In the genomic region with DNA sequence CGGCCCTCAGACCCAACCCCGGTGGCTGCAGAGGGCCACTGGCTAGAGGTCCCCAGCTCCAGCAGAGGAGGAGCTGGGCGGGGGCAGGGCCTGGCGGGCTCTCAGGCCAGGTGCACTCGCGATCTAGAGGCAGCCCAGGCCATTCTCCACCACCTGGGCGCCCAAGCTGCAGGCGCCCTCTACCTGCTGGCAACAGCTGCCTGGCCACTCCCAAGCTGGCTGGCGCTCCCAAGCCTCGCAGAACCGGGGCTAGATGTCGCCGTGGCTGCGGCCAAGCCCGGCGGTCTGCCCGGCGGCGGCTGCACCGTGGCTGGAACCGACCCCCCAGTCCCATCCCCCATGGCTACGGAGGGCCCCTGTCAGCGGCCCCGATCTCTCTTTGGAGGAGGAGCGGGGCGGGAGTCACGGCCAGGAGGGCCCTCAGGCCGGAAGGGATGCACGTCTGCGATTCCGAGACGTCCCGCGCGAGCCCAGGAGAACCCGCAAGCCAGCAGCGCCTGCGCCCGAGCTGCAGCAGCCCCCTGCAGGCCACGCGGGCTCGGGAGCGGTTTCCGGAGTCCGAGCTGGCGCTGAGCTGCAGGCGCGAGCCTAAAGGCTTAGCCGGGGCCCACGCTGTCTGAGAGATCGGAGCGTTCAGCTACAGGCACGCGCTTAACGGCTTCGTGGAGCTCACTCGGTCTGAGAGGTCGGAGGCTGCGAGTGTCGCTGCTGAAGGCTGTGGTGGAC, we compare ENCODE assay signal across 8 cellular contexts. TPM values are rescaled to one million over a fixed set of nuclear protein-coding genes. Genes with fewer than 3 reads are reported as not detected.
A peak's percentile ranks its signal among the peaks of the same experiment; 100 is the strongest.
DNase-seq lines count a peak whose midpoint lies in the region; ATAC-seq and TF ChIP-seq lines count a peak whose summit lies in the region.

No MANE protein-coding gene starts in this region.

- H3K4me1 ChIP-seq in HUES64 (ENCODE audit: insufficient read depth, low read length) (no peaks in the 10 kb centered on the region), ascending aorta (peaks cover 6 to 26% of the 10 kb centered on the region in 2 donors)

- H3K9ac ChIP-seq in HUES64 (ENCODE audit: low read depth, low read length): no peak overlapping the region

- WGBS in HUES64: 1% methylated on average over 60 of the region's 60 CpGs

- H3K4me3 ChIP-seq in HUES64 (ENCODE audit: low read length): peak overlapping the region; percentile 52
- H3K4me3 ChIP-seq in ascending aorta: peak overlapping the region; percentile 39 to 45
- peak overlapping the region; percentile 22 for H3K4me3 ChIP-seq in retinal pigment epithelial cell (ENCODE audit: low read length)

- intact Hi-C loops in ascending aorta (cut with DNase I): loop anchor here (5.0 kb wide), 1 partner anchor 42 kb away; no protein-coding TSS in a partner anchor

- TF ChIP-seq CTCF in ascending aorta (IDR thresholded peaks at IDR 0.05): peak in 1 of 3 experiments; percentile 32
- TF ChIP-seq CTCF in retinal pigment epithelial cell (conservative IDR thresholded peaks at IDR 0.05; ENCODE audit: low read depth, low read length): peak; percentile 42

- DNase-seq in DMS153 treated with DMSO at 0.1 percent for 48 hours (lab: John Stamatoyannopoulos, UW; ENCODE audit: unreplicated experiment): peak; percentile 45
- peak; percentile 62 for DNase-seq in SK-N-DZ (ENCODE audit: low spot score)
- peak in 1 of 2 donors; percentile 79 for DNase-seq in ascending aorta (ENCODE audit: low spot score in 2 of 2)
- peak; percentile 69 for DNase-seq in hepatic stellate cell (ENCODE audit: low spot score)
- DNase-seq in retinal pigment epithelial cell (ENCODE audit: low read depth): peak; percentile 30

- H3K27me3 ChIP-seq in HUES64 (ENCODE audit: insufficient read depth, low read length) (peaks cover 100% of the 10 kb centered on the region), ascending aorta (peaks cover 35% of the 10 kb centered on the region)

- no peaks in the 10 kb centered on the region for H3K36me3 ChIP-seq in HUES64 (ENCODE audit: insufficient read depth, low read length)
- no peaks in the 10 kb centered on the region for H3K36me3 ChIP-seq in ascending aorta

- H3K9me3 ChIP-seq in HUES64 (ENCODE audit: insufficient read depth, low read depth, low read length) (no peaks in the 10 kb centered on the region), ascending aorta (no peaks in the 10 kb centered on the region)

- ATAC-seq in HG03442 (IDR thresholded peaks at IDR 0.05; ENCODE audit: unreplicated experiment) (no peak), HG03039 (IDR thresholded peaks at IDR 0.05; ENCODE audit: unreplicated experiment) (no peak)

- no peak overlapping the region for H3K27ac ChIP-seq in HUES64 (ENCODE audit: low read depth, low read length)
- no peak overlapping the region for H3K27ac ChIP-seq in ascending aorta

RNA-seq across cellular contexts. Expression of gene BICD2, which starts 44.3 kb away (rescaled TPM):
- 15.0 TPM for polyA plus RNA-seq in HUES64 (2013, experiment 1 of 2)
- polyA plus RNA-seq in HUES64 (2013, experiment 2 of 2): 16.0 TPM
- 18.7 and 20.2 TPM in 2 replicates for polyA plus RNA-seq in SK-N-DZ (2014; cell fraction: cytosol; rRNA removed)
- polyA plus RNA-seq in SK-N-DZ (2014; cell fraction: nucleus; rRNA removed): 13.1 and 16.6 TPM in 2 replicates
- 29.1 TPM for total RNA-seq in ascending aorta
